ENCODE assay signal across 27 cellular contexts in genomic region chr3:61518590-61518989, GRCh38. TPM values are rescaled to one million over a fixed set of nuclear protein-coding genes. Genes with fewer than 3 reads are reported as not detected.
DNase-seq lines count a peak whose midpoint lies in the region; ATAC-seq and TF ChIP-seq lines count a peak whose summit lies in the region.
"Had no signal": no experiment of that assay in that cellular context is flagged by ENCODE, and none has a peak within 500 bp of the region (broad histone marks: within the 10 kb centered on the region; RNA-seq: fewer than 3 reads in every experiment).

No MANE protein-coding gene starts in this region.

- peak overlapping the region in 1 of 2 donors; percentile 40 for H3K27ac Mint-ChIP-seq in stimulated activated naive CD8-positive, alpha-beta T cell treated with anti-CD3 and anti-CD28 coated beads, Interleukin-15, amount 100 ng/mL, for 72 hours
- H3K27ac Mint-ChIP-seq in activated T-helper 2 cell treated with anti-CD3 and anti-CD28 coated beads, Interferon-gamma antibody, Interleukin-2, Interleukin-4, amounts not matched to agents 10 μg/mL and 5 μg/mL and 100 μg/mL, durations not matched to agents 14 hours and 24 hours and 36 hours: peak overlapping the region; percentile 81
- H3K27ac Mint-ChIP-seq: activated CD8-positive, alpha-beta T cell treated with anti-CD3 and anti-CD28 coated beads, Interleukin-2, amount 10 ng/mL, durations not matched to agents 7 days and 5 days; activated naive CD8-positive, alpha-beta T cell treated with anti-CD3 and anti-CD28 coated beads for 36 hours; nephron progenitor cell; T-cell had no signal

- peaks cover 30% of the 10 kb centered on the region for H3K36me3 Mint-ChIP-seq in activated T-helper 2 cell treated with anti-CD3 and anti-CD28 coated beads, Interferon-gamma antibody, Interleukin-2, Interleukin-4, amounts not matched to agents 10 μg/mL and 5 μg/mL and 100 μg/mL, durations not matched to agents 14 hours and 24 hours and 36 hours (ENCODE audit: low read depth)
- H3K36me3 Mint-ChIP-seq: T-cell had no signal

- no peak overlapping the region for H3K4me3 Mint-ChIP-seq in stimulated activated naive CD8-positive, alpha-beta T cell treated with anti-CD3 and anti-CD28 coated beads, Interleukin-15, amount 100 ng/mL, for 72 hours
- H3K4me3 Mint-ChIP-seq in activated T-helper 2 cell treated with anti-CD3 and anti-CD28 coated beads, Interferon-gamma antibody, Interleukin-2, Interleukin-4, amounts not matched to agents 10 μg/mL and 5 μg/mL and 100 μg/mL, durations not matched to agents 14 hours and 24 hours and 36 hours (ENCODE audit: low read depth): no peak overlapping the region
- H3K4me3 Mint-ChIP-seq: activated CD8-positive, alpha-beta T cell treated with anti-CD3 and anti-CD28 coated beads, Interleukin-2, amount 10 ng/mL, durations not matched to agents 7 days and 5 days; activated naive CD8-positive, alpha-beta T cell treated with anti-CD3 and anti-CD28 coated beads for 36 hours; T-cell had no signal

- no peak overlapping the region for H3K27ac ChIP-seq in transverse colon
- no peak overlapping the region for H3K27ac ChIP-seq in dorsolateral prefrontal cortex
- no peak overlapping the region for H3K27ac ChIP-seq in upper lobe of left lung
- H3K27ac ChIP-seq: A549; BLaER1 treated with 17β-estradiol and CSF1 and Interleukin-3, amounts not matched to agents 10 nM and 100 nM; gastroesophageal sphincter; prostate gland; tibial artery; WERI-Rb-1 had no signal

- H3K9me3 ChIP-seq in transverse colon (no peaks in the 10 kb centered on the region), upper lobe of left lung (no peaks in the 10 kb centered on the region)
- H3K9me3 ChIP-seq: A549, gastroesophageal sphincter, MG63, prostate gland, tibial artery had no signal

- TF ChIP-seq POLR2A in transverse colon (IDR thresholded peaks at IDR 0.05) (no peak), upper lobe of left lung (IDR thresholded peaks at IDR 0.05) (no peak)

- peaks cover 18% of the 10 kb centered on the region for H3K27me3 Mint-ChIP-seq in stimulated activated naive CD8-positive, alpha-beta T cell treated with anti-CD3 and anti-CD28 coated beads, Interleukin-15, amount 100 ng/mL, for 72 hours
- no peaks in the 10 kb centered on the region for H3K27me3 Mint-ChIP-seq in activated T-helper 2 cell treated with anti-CD3 and anti-CD28 coated beads, Interferon-gamma antibody, Interleukin-2, Interleukin-4, amounts not matched to agents 10 μg/mL and 5 μg/mL and 100 μg/mL, durations not matched to agents 14 hours and 24 hours and 36 hours (ENCODE audit: low read depth)

- DNase-seq in stimulated activated naive CD8-positive, alpha-beta T cell treated with anti-CD3 and anti-CD28 coated beads, Interleukin-15, amount 100 ng/mL, for 72 hours: no peak
- no peak for DNase-seq in stimulated activated naive CD8-positive, alpha-beta T cell treated with anti-CD3 and anti-CD28 coated beads, Interleukin-15, Interleukin-2, amounts not matched to agents 100 U/mL and 50 U/mL, for 24 hours
- DNase-seq in activated T-helper 2 cell treated with anti-CD3 and anti-CD28 coated beads, Interferon-gamma antibody, Interleukin-2, Interleukin-4, amounts not matched to agents 10 μg/mL and 5 μg/mL and 100 μg/mL, durations not matched to agents 14 hours and 24 hours and 36 hours (ENCODE audit: low spot score): no peak
- DNase-seq in transverse colon: no peak
- no peak for DNase-seq in NCI-H1417 treated with DMSO at 0.1 percent for 48 hours (lab: John Stamatoyannopoulos, UW)
- DNase-seq in dorsolateral prefrontal cortex: no peak
- no peak for DNase-seq in upper lobe of left lung
- DNase-seq: activated CD8-positive, alpha-beta T cell treated with anti-CD3 and anti-CD28 coated beads, Interleukin-2, amount 10 ng/mL, durations not matched to agents 7 days and 5 days; activated naive CD8-positive, alpha-beta T cell treated with anti-CD3 and anti-CD28 coated beads for 36 hours; activated T-cell treated with anti-CD3 and anti-CD28 coated beads, Interleukin-2, amount 50 U/mL, for 48 hours; DMS 273 treated with DMSO at 0.1 percent for 48 hours; erythroblast; GDM1; left colon; MG63; midbrain; NCI-H2029; nephron progenitor cell; Right ventricle myocardium superior; T-cell; tibial artery; WERI-Rb-1 had no signal

- in situ Hi-C loops in transverse colon (cut with MboI; ENCODE audit: low pct_ligation_motif_present in 1 of 4, low pct_unique_long_range_greater_than_20kb in 1 of 4, low sequenced_read_pairs in 3 of 4): no loop called here

- TF ChIP-seq EP300 in transverse colon (IDR thresholded peaks at IDR 0.05; ENCODE audit: low read depth): no peak
- TF ChIP-seq EP300 in upper lobe of left lung (IDR thresholded peaks at IDR 0.05): no peak

- peak; percentile 54 for ATAC-seq in stimulated activated naive CD8-positive, alpha-beta T cell treated with anti-CD3 and anti-CD28 coated beads, Interleukin-15, amount 100 ng/mL, for 72 hours
- no peak for ATAC-seq in stimulated activated naive CD8-positive, alpha-beta T cell treated with anti-CD3 and anti-CD28 coated beads, Interleukin-15, Interleukin-2, amounts not matched to agents 100 U/mL and 50 U/mL, for 24 hours
- ATAC-seq in HG03159 (IDR thresholded peaks at IDR 0.05; ENCODE audit: unreplicated experiment) (peak; percentile 37), upper lobe of left lung (ENCODE audit: low FRiP score in 2 of 2) (no peak)
- ATAC-seq: A549; activated CD8-positive, alpha-beta T cell treated with anti-CD3 and anti-CD28 coated beads, Interleukin-2, amount 10 ng/mL, durations not matched to agents 7 days and 5 days; gastroesophageal sphincter; left colon; T-cell had no signal

- intact Hi-C loops in activated T-helper 2 cell treated with anti-CD3 and anti-CD28 coated beads, Interferon-gamma antibody, Interleukin-2, Interleukin-4, amounts not matched to agents 10 μg/mL and 5 μg/mL and 100 μg/mL, durations not matched to agents 14 hours and 24 hours and 36 hours (cut with micrococcal nuclease): no loop called here
- intact Hi-C loops in transverse colon (cut with DNase I; ENCODE audit: low total_unique reads) (no loop called here), dorsolateral prefrontal cortex (cut with DNase I) (no loop called here)

- peaks cover 32% of the 10 kb centered on the region for H3K4me1 Mint-ChIP-seq in stimulated activated naive CD8-positive, alpha-beta T cell treated with anti-CD3 and anti-CD28 coated beads, Interleukin-15, amount 100 ng/mL, for 72 hours
- peaks cover 37% of the 10 kb centered on the region for H3K4me1 Mint-ChIP-seq in activated T-helper 2 cell treated with anti-CD3 and anti-CD28 coated beads, Interferon-gamma antibody, Interleukin-2, Interleukin-4, amounts not matched to agents 10 μg/mL and 5 μg/mL and 100 μg/mL, durations not matched to agents 14 hours and 24 hours and 36 hours (ENCODE audit: low read depth)
- H3K4me1 Mint-ChIP-seq: T-cell had no signal

- 67 to 73% methylated on average over 1 of the region's 1 CpG for WGBS in transverse colon (ENCODE audit: low coverage in 1 of 2), 2 donors
- WGBS in upper lobe of left lung, 2 donors: 90 to 100% methylated on average over 1 of the region's 1 CpG

- H3K27me3 ChIP-seq in transverse colon (no peaks in the 10 kb centered on the region), dorsolateral prefrontal cortex (no peaks in the 10 kb centered on the region), upper lobe of left lung (no peaks in the 10 kb centered on the region)
- H3K27me3 ChIP-seq: BLaER1 treated with 17β-estradiol and CSF1 and Interleukin-3, amounts not matched to agents 10 nM and 100 nM; gastroesophageal sphincter; MG63; tibial artery had no signal

- H3K36me3 ChIP-seq in transverse colon: no peaks in the 10 kb centered on the region
- H3K36me3 ChIP-seq in upper lobe of left lung: no peaks in the 10 kb centered on the region
- H3K36me3 ChIP-seq: BLaER1 treated with 17β-estradiol and CSF1 and Interleukin-3, amounts not matched to agents 10 nM and 100 nM; gastroesophageal sphincter; MG63; prostate gland; tibial artery; WERI-Rb-1 had no signal

- no peak for TF ChIP-seq CTCF in transverse colon (IDR thresholded peaks at IDR 0.05)
- TF ChIP-seq CTCF in dorsolateral prefrontal cortex (IDR thresholded peaks at IDR 0.05 in 54 of 56, conservative IDR thresholded peaks at IDR 0.05 in 2 of 56; ENCODE audit: low read depth in 1 of 56, partially characterized antibody in 56 of 56): no peak
- no peak for TF ChIP-seq CTCF in upper lobe of left lung (IDR thresholded peaks at IDR 0.05)

- H3K4me1 ChIP-seq in transverse colon: no peaks in the 10 kb centered on the region
- H3K4me1 ChIP-seq in upper lobe of left lung: no peaks in the 10 kb centered on the region
- H3K4me1 ChIP-seq: A549, gastroesophageal sphincter, prostate gland had no signal

- peaks cover 8 to 22% of the 10 kb centered on the region in 2 donors for H3K9me3 Mint-ChIP-seq in stimulated activated naive CD8-positive, alpha-beta T cell treated with anti-CD3 and anti-CD28 coated beads, Interleukin-15, amount 100 ng/mL, for 72 hours
- peaks cover 37% of the 10 kb centered on the region for H3K9me3 Mint-ChIP-seq in activated T-helper 2 cell treated with anti-CD3 and anti-CD28 coated beads, Interferon-gamma antibody, Interleukin-2, Interleukin-4, amounts not matched to agents 10 μg/mL and 5 μg/mL and 100 μg/mL, durations not matched to agents 14 hours and 24 hours and 36 hours

- H3K4me3 ChIP-seq in transverse colon: no peak overlapping the region
- no peak overlapping the region for H3K4me3 ChIP-seq in dorsolateral prefrontal cortex
- no peak overlapping the region for H3K4me3 ChIP-seq in upper lobe of left lung
- H3K4me3 ChIP-seq: A549; BLaER1 treated with 17β-estradiol and CSF1 and Interleukin-3, amounts not matched to agents 10 nM and 100 nM; gastroesophageal sphincter; MG63; prostate gland; tibial artery had no signal

RNA-seq across cellular contexts. Expression of gene PTPRG, which starts 42.8 kb away (rescaled TPM):
- total RNA-seq in activated T-helper 2 cell treated with anti-CD3 and anti-CD28 coated beads, Interferon-gamma antibody, Interleukin-2, Interleukin-4, amounts not matched to agents 10 μg/mL and 5 μg/mL and 100 μg/mL, durations not matched to agents 14 hours and 24 hours and 36 hours: 5.1 and 5.3 TPM in 2 replicates
- 10 to 100 TPM; 29.2 to 83.4 (median 41.6) TPM for total RNA-seq in transverse colon
- total RNA-seq in dorsolateral prefrontal cortex: 10 to 100 TPM; 29.5 to 75.2 (median 50.6) TPM
- total RNA-seq in upper lobe of left lung: 100 to 1,000 TPM in 1 of 6 donors, 10 to 100 TPM in 5; 58.7 to 101 (median 68.8) TPM
- total RNA-seq: activated CD8-positive, alpha-beta T cell treated with anti-CD3 and anti-CD28 coated beads, Interleukin-2, amount 10 ng/mL, durations not matched to agents 7 days and 5 days had no signal

Comparison
In these comparisons a context has a peak if more than half of its experiments do, and no peak if none do; other contexts are left out.
1. ATAC-seq: peak in stimulated activated naive CD8-positive, alpha-beta T cell treated with anti-CD3 and anti-CD28 coated beads, Interleukin-15, amount 100 ng/mL, for 72 hours (single experiment) and HG03159 (single experiment); none in stimulated activated naive CD8-positive, alpha-beta T cell treated with anti-CD3 and anti-CD28 coated beads, Interleukin-15, Interleukin-2, amounts not matched to agents 100 U/mL and 50 U/mL, for 24 hours (single experiment) and upper lobe of left lung (0 of 2).